17 cellular contexts compared by ENCODE assay signal in genomic region chr14:92644601-92645515, GRCh38.
DNase-seq lines count a peak whose midpoint lies in the region; ATAC-seq and TF ChIP-seq lines count a peak whose summit lies in the region.
"Had no signal": no experiment of that assay in that cellular context is flagged by ENCODE, and none has a peak within 500 bp of the region (broad histone marks: within the 10 kb centered on the region; RNA-seq: fewer than 3 reads in every experiment).

No MANE protein-coding gene starts in this region.

- ATAC-seq in HG03442 (IDR thresholded peaks at IDR 0.05; ENCODE audit: unreplicated experiment): no peak

- no peak overlapping the region for H3K4me3 Mint-ChIP-seq in activated CD4-positive, alpha-beta memory T cell treated with anti-CD3 and anti-CD28 coated beads, Interleukin-2, amount 10 ng/mL, durations not matched to agents 7 days and 5 days
- H3K4me3 Mint-ChIP-seq in activated CD4-positive, alpha-beta memory T cell treated with anti-CD3 and anti-CD28 coated beads for 36 hours: no peak overlapping the region
- H3K4me3 Mint-ChIP-seq in glutamatergic neuron (ENCODE audit: unreplicated experiment): no peak overlapping the region
- no peak overlapping the region for H3K4me3 Mint-ChIP-seq in type B pancreatic cell

- H3K4me1 Mint-ChIP-seq in activated CD4-positive, alpha-beta memory T cell treated with anti-CD3 and anti-CD28 coated beads, Interleukin-2, amount 10 ng/mL, durations not matched to agents 7 days and 5 days: peaks cover 44% of the 10 kb centered on the region
- H3K4me1 Mint-ChIP-seq in activated CD4-positive, alpha-beta memory T cell treated with anti-CD3 and anti-CD28 coated beads for 36 hours (ENCODE audit: low read depth): peaks cover 46% of the 10 kb centered on the region
- H3K4me1 Mint-ChIP-seq in glutamatergic neuron (ENCODE audit: low read depth, unreplicated experiment) (no peaks in the 10 kb centered on the region), type B pancreatic cell (ENCODE audit: unreplicated experiment) (no peaks in the 10 kb centered on the region)

- H3K9me3 ChIP-seq in stomach: peaks cover 0 to 9% (median 4%) of the 10 kb centered on the region in 4 donors
- H3K9me3 ChIP-seq: Caco-2 had no signal

- intact Hi-C loops in activated CD4-positive, alpha-beta memory T cell treated with anti-CD3 and anti-CD28 coated beads for 36 hours (cut with micrococcal nuclease): no loop called here
- intact Hi-C loops in stomach (cut with DNase I; ENCODE audit: low total_unique reads): no loop called here

- peaks cover 16% of the 10 kb centered on the region for H3K36me3 Mint-ChIP-seq in activated CD4-positive, alpha-beta memory T cell treated with anti-CD3 and anti-CD28 coated beads, Interleukin-2, amount 10 ng/mL, durations not matched to agents 7 days and 5 days (ENCODE audit: low read depth)
- peaks cover 6% of the 10 kb centered on the region for H3K36me3 Mint-ChIP-seq in activated CD4-positive, alpha-beta memory T cell treated with anti-CD3 and anti-CD28 coated beads for 36 hours
- peaks cover 6% of the 10 kb centered on the region for H3K36me3 Mint-ChIP-seq in glutamatergic neuron (ENCODE audit: unreplicated experiment)
- H3K36me3 Mint-ChIP-seq in type B pancreatic cell: peaks cover 3% of the 10 kb centered on the region

- H3K4me3 ChIP-seq in NB4 (ENCODE audit: low read depth, low read length) (no peak overlapping the region), stomach (no peak overlapping the region)

- H3K27ac ChIP-seq in stomach: peak overlapping the region in 3 of 5 donors; percentile 84 to 90 (median 85)
- H3K27ac ChIP-seq: brain microvascular endothelial cell had no signal

- H3K36me3 ChIP-seq in stomach: peaks cover 0 to 33% (median 14%) of the 10 kb centered on the region in 4 donors

- peaks cover 0 to 53% (median 24%) of the 10 kb centered on the region in 4 donors for H3K4me1 ChIP-seq in stomach

- POLR2A ChIA-PET in activated CD4-positive, alpha-beta memory T cell treated with anti-CD3 and anti-CD28 coated beads, Interleukin-2, amount 10 ng/mL, durations not matched to agents 7 days and 5 days (lab: Charles Lee): no interaction called here
- POLR2A ChIA-PET in activated CD4-positive, alpha-beta memory T cell treated with anti-CD3 and anti-CD28 coated beads for 36 hours (lab: Charles Lee): no interaction called here

- H3K27me3 Mint-ChIP-seq in activated CD4-positive, alpha-beta memory T cell treated with anti-CD3 and anti-CD28 coated beads, Interleukin-2, amount 10 ng/mL, durations not matched to agents 7 days and 5 days: no peaks in the 10 kb centered on the region
- H3K27me3 Mint-ChIP-seq in activated CD4-positive, alpha-beta memory T cell treated with anti-CD3 and anti-CD28 coated beads for 36 hours: no peaks in the 10 kb centered on the region
- H3K27me3 Mint-ChIP-seq in glutamatergic neuron (ENCODE audit: unreplicated experiment) (no peaks in the 10 kb centered on the region), type B pancreatic cell (no peaks in the 10 kb centered on the region)

- DNase-seq in activated CD4-positive, alpha-beta memory T cell treated with anti-CD3 and anti-CD28 coated beads, Interleukin-2, amount 10 ng/mL, durations not matched to agents 7 days and 5 days: no peak
- DNase-seq in activated CD4-positive, alpha-beta memory T cell treated with anti-CD3 and anti-CD28 coated beads for 36 hours: no peak
- DNase-seq in NB4 (ENCODE audit: low read depth): peak; percentile 1
- DNase-seq in glutamatergic neuron: no peak
- no peak for DNase-seq in stomach
- DNase-seq in HT-29 (ENCODE audit: low spot score): no peak
- DNase-seq in type B pancreatic cell (ENCODE audit: extremely low spot score, unreplicated experiment): no peak
- DNase-seq: 8988T; activated CD4-positive, alpha-beta T cell treated with anti-CD3 and anti-CD28 coated beads for 48 hours; Caco-2; effector CD4-positive, alpha-beta T cell; NCI-H1694; NCI-H446 treated with DMSO at 0.1 percent for 48 hours; OCI-M1; stimulated activated CD4-positive, alpha-beta T cell treated with anti-CD3 and anti-CD28 coated beads, Interleukin-4, amount 100 ng/mL, for 1 hour had no signal

- TF ChIP-seq EP300 in stomach (IDR thresholded peaks at IDR 0.05): no peak

- TF ChIP-seq CTCF in NB4 (IDR thresholded peaks at IDR 0.05; ENCODE audit: low read depth, low read length) (no peak), glutamatergic neuron (IDR thresholded peaks at IDR 0.05; ENCODE audit: partially characterized antibody, unreplicated experiment) (no peak), stomach (IDR thresholded peaks at IDR 0.05) (no peak), type B pancreatic cell (conservative IDR thresholded peaks at IDR 0.05) (no peak)

- H3K27me3 ChIP-seq in stomach: no peaks in the 10 kb centered on the region
- H3K27me3 ChIP-seq: brain microvascular endothelial cell had no signal

- TF ChIP-seq POLR2A in NB4 (IDR thresholded peaks at IDR 0.05; ENCODE audit: extremely low read depth, insufficient read length) (no peak), stomach (IDR thresholded peaks at IDR 0.05) (no peak)

- peaks cover 9% of the 10 kb centered on the region for H3K9me3 Mint-ChIP-seq in activated CD4-positive, alpha-beta memory T cell treated with anti-CD3 and anti-CD28 coated beads, Interleukin-2, amount 10 ng/mL, durations not matched to agents 7 days and 5 days
- H3K9me3 Mint-ChIP-seq in activated CD4-positive, alpha-beta memory T cell treated with anti-CD3 and anti-CD28 coated beads for 36 hours: peaks cover 6% of the 10 kb centered on the region
- H3K9me3 Mint-ChIP-seq in glutamatergic neuron (ENCODE audit: unreplicated experiment) (peaks cover 2% of the 10 kb centered on the region), type B pancreatic cell (peaks cover 3% of the 10 kb centered on the region)

- CTCF ChIA-PET in activated CD4-positive, alpha-beta memory T cell treated with anti-CD3 and anti-CD28 coated beads, Interleukin-2, amount 10 ng/mL, durations not matched to agents 7 days and 5 days (lab: Charles Lee): no interaction called here
- CTCF ChIA-PET in activated CD4-positive, alpha-beta memory T cell treated with anti-CD3 and anti-CD28 coated beads for 36 hours (lab: Charles Lee): interaction anchor here (0.7 kb wide), 1 partner anchor 30 kb away, joined by 3 read pairs; no protein-coding TSS in a partner anchor

- peak overlapping the region; percentile 9 for H3K27ac Mint-ChIP-seq in activated CD4-positive, alpha-beta memory T cell treated with anti-CD3 and anti-CD28 coated beads, Interleukin-2, amount 10 ng/mL, durations not matched to agents 7 days and 5 days
- no peak overlapping the region for H3K27ac Mint-ChIP-seq in activated CD4-positive, alpha-beta memory T cell treated with anti-CD3 and anti-CD28 coated beads for 36 hours
- H3K27ac Mint-ChIP-seq in glutamatergic neuron (ENCODE audit: unreplicated experiment) (peak overlapping the region; percentile 48), type B pancreatic cell (no peak overlapping the region)

- 77 to 87% (median 83%) methylated on average over 12 to 13 of the region's 13 CpGs for WGBS in stomach, 5 donors

Comparison
In these comparisons a context has a peak if more than half of its experiments do, and no peak if none do; other contexts are left out.
1. H3K27ac Mint-ChIP-seq: peak in activated CD4-positive, alpha-beta memory T cell treated with anti-CD3 and anti-CD28 coated beads, Interleukin-2, amount 10 ng/mL, durations not matched to agents 7 days and 5 days (single experiment) and glutamatergic neuron (single experiment); none in activated CD4-positive, alpha-beta memory T cell treated with anti-CD3 and anti-CD28 coated beads for 36 hours (single experiment) and type B pancreatic cell (single experiment).